Comparison of ENCODE assay signal across 9 cellular contexts in genomic region chr1:117753652-117754051, GRCh38.
DNase-seq lines count a peak whose midpoint lies in the region; ATAC-seq and TF ChIP-seq lines count a peak whose summit lies in the region.
"Had no signal": no experiment of that assay in that cellular context is flagged by ENCODE, and none has a peak within 500 bp of the region (broad histone marks: within the 10 kb centered on the region; RNA-seq: fewer than 3 reads in every experiment).

No MANE protein-coding gene starts in this region.

- no peaks in the 10 kb centered on the region for H3K9me3 ChIP-seq in SK-N-SH
- H3K9me3 ChIP-seq in tibial artery: no peaks in the 10 kb centered on the region
- H3K9me3 ChIP-seq: heart right ventricle had no signal

- H3K9ac ChIP-seq in SK-N-SH: no peak overlapping the region

- peak overlapping the region; percentile 56 for H3K4me2 ChIP-seq in SK-N-SH

- H3K36me3 Mint-ChIP-seq in activated T-cell treated with anti-CD3 and anti-CD28 coated beads, Interleukin-2, amount 50 U/mL, for 72 hours (ENCODE audit: insufficient read depth in 2 of 2): peaks cover 0 to 2% of the 10 kb centered on the region in 2 donors

- peak; percentile 53 for ATAC-seq in activated T-cell treated with anti-CD3 and anti-CD28 coated beads, Interleukin-2, amount 50 U/mL, for 72 hours (replicated peaks in 1 of 2)
- peak; percentile 43 for ATAC-seq in foreskin keratinocyte

- no peak for TF ChIP-seq RAD21 in SK-N-SH (IDR thresholded peaks at IDR 0.05; ENCODE audit: low read length)

- no peaks in the 10 kb centered on the region for H3K27me3 ChIP-seq in SK-N-SH (ENCODE audit: insufficient read depth)
- peaks cover 25% of the 10 kb centered on the region for H3K27me3 ChIP-seq in foreskin keratinocyte
- H3K27me3 ChIP-seq in tibial artery: no peaks in the 10 kb centered on the region
- H3K27me3 ChIP-seq: heart right ventricle had no signal

- peaks cover 18% of the 10 kb centered on the region for H3K4me1 Mint-ChIP-seq in activated T-cell treated with anti-CD3 and anti-CD28 coated beads, Interleukin-2, amount 50 U/mL, for 72 hours (ENCODE audit: low read depth)

- DNase-seq in activated T-cell treated with anti-CD3 and anti-CD28 coated beads, Interleukin-2, amount 50 U/mL, for 72 hours: no peak
- no peak for DNase-seq in activated T-cell treated with anti-CD3 and anti-CD28 coated beads, Interleukin-2, amount 50 U/mL, for 48 hours
- DNase-seq in SK-N-SH (no peak), foreskin keratinocyte (peak; percentile 38 to 58), tibial artery (no peak), putamen (ENCODE audit: low spot score) (no peak), DMS79 (lab: John Stamatoyannopoulos, UW) (no peak), germinal center (ENCODE audit: low spot score) (no peak)

- H3K27ac Mint-ChIP-seq in activated T-cell treated with anti-CD3 and anti-CD28 coated beads, Interleukin-2, amount 50 U/mL, for 72 hours: no peak overlapping the region

- H3K27ac ChIP-seq in SK-N-SH (ENCODE audit: low read depth in 2 of 2, low read length in 1 of 2) (no peak overlapping the region), foreskin keratinocyte (no peak overlapping the region), tibial artery (peak overlapping the region in 1 of 2 donors; percentile 46)
- H3K27ac ChIP-seq: heart right ventricle had no signal

- H3F3A ChIP-seq in SK-N-SH (replicated peaks; ENCODE audit: insufficient read depth): no peaks in the 10 kb centered on the region

- peak overlapping the region in 1 of 2 donors; percentile 10 for H3K4me3 Mint-ChIP-seq in activated T-cell treated with anti-CD3 and anti-CD28 coated beads, Interleukin-2, amount 50 U/mL, for 72 hours

- no peaks in the 10 kb centered on the region for H3K9me2 ChIP-seq in SK-N-SH

- intact Hi-C loops in tibial artery (cut with DNase I; ENCODE audit: low total_unique reads): loop anchor here (5.0 kb wide), 2 partner anchors 144 to 241 kb away; no protein-coding TSS in a partner anchor

- no peaks in the 10 kb centered on the region for H4K20me1 ChIP-seq in SK-N-SH (ENCODE audit: insufficient read depth)

- no peaks in the 10 kb centered on the region for H3K9me3 Mint-ChIP-seq in activated T-cell treated with anti-CD3 and anti-CD28 coated beads, Interleukin-2, amount 50 U/mL, for 72 hours

- H3K4me3 ChIP-seq in SK-N-SH (ENCODE audit: low read depth in 2 of 2, low read length in 1 of 2): peak overlapping the region; percentile 26 to 56
- H3K4me3 ChIP-seq in tibial artery: peak overlapping the region; percentile 20 to 27

- POLR2A ChIA-PET in SK-N-SH (lab: Yijun Ruan, JAX): no interaction called here

- H3K27me3 Mint-ChIP-seq in activated T-cell treated with anti-CD3 and anti-CD28 coated beads, Interleukin-2, amount 50 U/mL, for 72 hours (ENCODE audit: low read depth): peaks cover 53% of the 10 kb centered on the region

- peaks cover 0 to 8% of the 10 kb centered on the region in 2 experiments; a peak in 1 of 4 replicates for H3K4me1 ChIP-seq in SK-N-SH (ENCODE audit: control insufficient read depth in 1 of 2, insufficient read depth in 2 of 2, low read depth in 1 of 2, low read length in 1 of 2)
- peaks cover 5% of the 10 kb centered on the region for H3K4me1 ChIP-seq in foreskin keratinocyte
- H3K4me1 ChIP-seq in tibial artery: peaks cover 0 to 30% (median 13%) of the 10 kb centered on the region in 4 donors

- H2AFZ ChIP-seq in SK-N-SH (ENCODE audit: low read depth): peak overlapping the region; percentile 54; the same call in 1 of the 2 replicates

- CTCF ChIA-PET in SK-N-SH (lab: Yijun Ruan, JAX): interaction anchor here (0.6 to 10.1 kb wide), 76 partner anchors 8 to 686 kb away, joined by 3 to 192 read pairs (median 5); partner anchors contain the start of gene TENT5C

- no peaks in the 10 kb centered on the region for H3K79me2 ChIP-seq in SK-N-SH (ENCODE audit: insufficient read depth)

- TF ChIP-seq CTCF in SK-N-SH (IDR thresholded peaks at IDR 0.05): no peak
- TF ChIP-seq CTCF in foreskin keratinocyte (conservative IDR thresholded peaks at IDR 0.05): no peak
- TF ChIP-seq CTCF in tibial artery (IDR thresholded peaks at IDR 0.05): no peak

- WGBS in SK-N-SH (ENCODE audit: low lambda C conversion rate): 23% methylated on average over 5 of the region's 5 CpGs

- no peaks in the 10 kb centered on the region for H3K36me3 ChIP-seq in SK-N-SH (replicated peaks in 1 of 2; ENCODE audit: control insufficient read depth in 1 of 2, insufficient read depth in 2 of 2, low read length in 1 of 2)
- no peaks in the 10 kb centered on the region for H3K36me3 ChIP-seq in tibial artery
- H3K36me3 ChIP-seq: heart right ventricle had no signal

- no peak for TF ChIP-seq EP300 in SK-N-SH (IDR thresholded peaks at IDR 0.05; ENCODE audit: borderline replicate concordance in 1 of 2, low read depth in 1 of 2, low read length in 1 of 2)

TF ChIP-seq in SK-N-SH, 30 proteins besides CTCF, POLR2A, EP300 and RAD21:
- TF ChIP-seq CHD2 (IDR thresholded peaks at IDR 0.05; ENCODE audit: low read length, partially characterized antibody) (no peak), IRF3 (IDR thresholded peaks at IDR 0.05; ENCODE audit: low read depth, low read length) (no peak), SMC3 (IDR thresholded peaks at IDR 0.05; ENCODE audit: low read depth, low read length) (no peak), FOXM1 (IDR thresholded peaks at IDR 0.05; ENCODE audit: low read depth) (no peak), GABPA (IDR thresholded peaks at IDR 0.05; ENCODE audit: low read depth) (no peak)

Comparison
In these comparisons a context has a peak if more than half of its experiments do, and no peak if none do; other contexts are left out.
1. DNase-seq: peak in foreskin keratinocyte (2 of 2); none in activated T-cell treated with anti-CD3 and anti-CD28 coated beads, Interleukin-2, amount 50 U/mL, for 72 hours (0 of 2), activated T-cell treated with anti-CD3 and anti-CD28 coated beads, Interleukin-2, amount 50 U/mL, for 48 hours (0 of 2), SK-N-SH (single experiment), tibial artery (0 of 2), putamen (single experiment), DMS79 (single experiment) and germinal center (single experiment).